8 cellular contexts compared by ENCODE assay signal in genomic region chr3:185549111-185549510, GRCh38.
A peak's percentile ranks its signal among the peaks of the same experiment; 100 is the strongest.
DNase-seq lines count a peak whose midpoint lies in the region; ATAC-seq, FAIRE-seq and TF ChIP-seq lines count a peak whose summit lies in the region.

No MANE protein-coding gene starts in this region.

- TF ChIP-seq CTCF in 22Rv1 (IDR thresholded peaks at IDR 0.05), result no peak
- no peak for TF ChIP-seq CTCF in brain microvascular endothelial cell (IDR thresholded peaks at IDR 0.05; ENCODE audit: low read depth, low read length, missing control alignments)
- TF ChIP-seq CTCF in D721Med (IDR thresholded peaks at IDR 0.05; ENCODE audit: insufficient read depth, missing control alignments), result no peak

- peak; percentile 98 for DNase-seq in HS-5 (ENCODE audit: low read depth)
- DNase-seq in brain microvascular endothelial cell, result peak; percentile 96
- peak; percentile 93 for DNase-seq in kidney tubule cell (ENCODE audit: low spot score)
- no peak for DNase-seq in D721Med (ENCODE audit: insufficient read length, low spot score)
- no peak for DNase-seq in NCI-H1436 treated with DMSO at 0.1 percent for 48 hours (lab: John Stamatoyannopoulos, UW)
- no peak for DNase-seq in SHP77 (lab: John Stamatoyannopoulos, UW)

- no peaks in the 10 kb centered on the region for H3K36me3 ChIP-seq in brain microvascular endothelial cell (replicated peaks)

- H3K4me3 ChIP-seq in brain microvascular endothelial cell (ENCODE audit: low read depth, low read length), result no peak overlapping the region

- in situ Hi-C loops in brain microvascular endothelial cell (cut with HindIII; ENCODE audit: low pct_ligation_motif_present, low sequenced_read_pairs), result no loop called here

- no peak for ATAC-seq in HG03139 (IDR thresholded peaks at IDR 0.05; ENCODE audit: unreplicated experiment)

- no peaks in the 10 kb centered on the region for H3K27me3 ChIP-seq in brain microvascular endothelial cell (replicated peaks)

- no peak for FAIRE-seq in D721Med (lab: Jason Lieb, UNC)

- H3K27ac ChIP-seq in 22Rv1 (peak overlapping the region; percentile 91), brain microvascular endothelial cell (peak overlapping the region; percentile 28)

Comparison
In these comparisons a context has a peak if more than half of its experiments do, and no peak if none do; other contexts are left out.
1. DNase-seq: peak in HS-5 (single experiment), brain microvascular endothelial cell (single experiment) and kidney tubule cell (single experiment); none in D721Med (single experiment), NCI-H1436 treated with DMSO at 0.1 percent for 48 hours (single experiment) and SHP77 (0 of 2).